9 cellular contexts compared by ENCODE assay signal in genomic region chrX:102650903-102651241, GRCh38. TPM values are rescaled to one million over a fixed set of nuclear protein-coding genes. Genes with fewer than 3 reads are reported as not detected.
DNase-seq lines count a peak whose midpoint lies in the region; ATAC-seq, FAIRE-seq and TF ChIP-seq lines count a peak whose summit lies in the region.
"Had no signal": no experiment of that assay in that cellular context is flagged by ENCODE, and none has a peak within 500 bp of the region (broad histone marks: within the 10 kb centered on the region; RNA-seq: fewer than 3 reads in every experiment).

No MANE protein-coding gene starts in this region.

- H3K36me3 ChIP-seq in brain microvascular endothelial cell (replicated peaks) (no peaks in the 10 kb centered on the region), thyroid gland (no peaks in the 10 kb centered on the region)

- H3K9me3 Mint-ChIP-seq in activated CD4-positive, alpha-beta T cell treated with anti-CD3 and anti-CD28 coated beads for 36 hours (ENCODE audit: low read depth) = no peaks in the 10 kb centered on the region

- no peak for ATAC-seq in activated CD4-positive, alpha-beta T cell treated with anti-CD3 and anti-CD28 coated beads for 36 hours

- no peak for FAIRE-seq in frontal cortex (lab: Jason Lieb, UNC)
- FAIRE-seq: islet of Langerhans had no signal

- TF ChIP-seq CTCF in brain microvascular endothelial cell (IDR thresholded peaks at IDR 0.05; ENCODE audit: low read depth, low read length, missing control alignments) (no peak), lower leg skin (IDR thresholded peaks at IDR 0.05) (no peak), thyroid gland (IDR thresholded peaks at IDR 0.05) (no peak)

- H3K4me3 Mint-ChIP-seq in activated CD4-positive, alpha-beta T cell treated with anti-CD3 and anti-CD28 coated beads for 36 hours = peak overlapping the region; percentile 81

- peak overlapping the region; percentile 54 for H3K4me3 ChIP-seq in brain microvascular endothelial cell (ENCODE audit: low read depth, low read length)
- H3K4me3 ChIP-seq in lower leg skin (ENCODE audit: low read depth, poor library complexity, severe bottlenecking) = peak overlapping the region; percentile 58
- H3K4me3 ChIP-seq in thyroid gland (replicated peaks in 1 of 3) = peak overlapping the region in 2 of 3 donors; percentile 39 to 53

- CTCF ChIA-PET in activated CD4-positive, alpha-beta T cell treated with anti-CD3 and anti-CD28 coated beads for 36 hours (lab: Charles Lee) = no interaction called here

- no peak for TF ChIP-seq POLR2A in lower leg skin (IDR thresholded peaks at IDR 0.05)
- TF ChIP-seq POLR2A in thyroid gland (IDR thresholded peaks at IDR 0.05) = no peak

- H3K36me3 Mint-ChIP-seq in activated CD4-positive, alpha-beta T cell treated with anti-CD3 and anti-CD28 coated beads for 36 hours (ENCODE audit: low read depth) = peaks cover 10% of the 10 kb centered on the region

- no peak overlapping the region for H3K27ac ChIP-seq in brain microvascular endothelial cell
- H3K27ac ChIP-seq in thyroid gland = peak overlapping the region in 2 of 3 donors; percentile 72 to 88

- peaks cover 17% of the 10 kb centered on the region for H3K4me1 Mint-ChIP-seq in activated CD4-positive, alpha-beta T cell treated with anti-CD3 and anti-CD28 coated beads for 36 hours

- DNase-seq in activated CD4-positive, alpha-beta T cell treated with anti-CD3 and anti-CD28 coated beads for 36 hours = no peak
- DNase-seq in activated CD4-positive, alpha-beta T cell treated with anti-CD3 and anti-CD28 coated beads, Interleukin-2, amount 50 U/mL, for 1 hour = no peak
- DNase-seq in brain microvascular endothelial cell (no peak), lower leg skin (ENCODE audit: low spot score in 2 of 2) (no peak), thyroid gland (no peak), NCI-H2227 (lab: John Stamatoyannopoulos, UW; ENCODE audit: unreplicated experiment) (no peak), frontal cortex (ENCODE audit: low spot score in 2 of 2) (no peak), LoVo (ENCODE audit: low spot score) (no peak)

- no peaks in the 10 kb centered on the region for H3K27me3 ChIP-seq in brain microvascular endothelial cell (replicated peaks)
- no peaks in the 10 kb centered on the region for H3K27me3 ChIP-seq in thyroid gland

- no peaks in the 10 kb centered on the region for H3K9me3 ChIP-seq in thyroid gland

- no peaks in the 10 kb centered on the region for H3K4me1 ChIP-seq in thyroid gland

- POLR2A ChIA-PET in activated CD4-positive, alpha-beta T cell treated with anti-CD3 and anti-CD28 coated beads for 36 hours (lab: Charles Lee) = no interaction called here

- intact Hi-C loops in activated CD4-positive, alpha-beta T cell treated with anti-CD3 and anti-CD28 coated beads for 36 hours (cut with DNase I, micrococcal nuclease) = loop anchor here in 1 of 2 experiments (2.0 to 10.0 kb wide), 4 partner anchors 52 to 1236 kb away; partner anchors contain the start of genes ARMCX5, BEX4 and MORF4L2
- intact Hi-C loops in lower leg skin (cut with DNase I; ENCODE audit: low total_unique reads) = no loop called here
- intact Hi-C loops in thyroid gland (cut with DNase I) = no loop called here

- in situ Hi-C loops in brain microvascular endothelial cell (cut with HindIII; ENCODE audit: low pct_ligation_motif_present, low sequenced_read_pairs) = no loop called here

- peak overlapping the region; percentile 94 for H3K27ac Mint-ChIP-seq in activated CD4-positive, alpha-beta T cell treated with anti-CD3 and anti-CD28 coated beads for 36 hours

- WGBS in lower leg skin, 2 donors = 30 to 35% methylated on average over 2 to 20 of the region's 23 CpGs
- 20% methylated on average over 1 of the region's 23 CpGs; no CpG with 5 or more reads in 1 of the 2 donors for WGBS in thyroid gland, 2 donors

- no peaks in the 10 kb centered on the region for H3K27me3 Mint-ChIP-seq in activated CD4-positive, alpha-beta T cell treated with anti-CD3 and anti-CD28 coated beads for 36 hours

RNA-seq across cellular contexts. Expression of gene GPRASP1, which starts 0.4 kb away (rescaled TPM):
- 1 to 10 TPM; 4.2 to 5.1 TPM for total RNA-seq in activated CD4-positive, alpha-beta T cell treated with anti-CD3 and anti-CD28 coated beads for 36 hours
- total RNA-seq in lower leg skin (1 to 10 TPM; 3.6 to 5.1 (median 4.2) TPM), thyroid gland (10 to 100 TPM; 18.6 to 32.2 (median 26.2) TPM), frontal cortex (31.0 TPM)

RNA-seq across cellular contexts. Expression of gene ARMCX5, which starts 51.6 kb away (rescaled TPM):
- 10 to 100 TPM; 12.6 to 13.3 TPM for total RNA-seq in activated CD4-positive, alpha-beta T cell treated with anti-CD3 and anti-CD28 coated beads for 36 hours
- total RNA-seq in lower leg skin = 10 to 100 TPM; 14.4 to 25.1 (median 19.5) TPM
- 10 to 100 TPM; 20.3 to 30.9 (median 27.1) TPM for total RNA-seq in thyroid gland
- total RNA-seq in frontal cortex = 42.8 TPM
